Comparison of ENCODE assay signal across 13 cellular contexts in genomic region chr19:6275170-6275744, GRCh38. TPM values are rescaled to one million over a fixed set of nuclear protein-coding genes. Genes with fewer than 3 reads are reported as not detected.
DNase-seq lines count a peak whose midpoint lies in the region; ATAC-seq and TF ChIP-seq lines count a peak whose summit lies in the region.
"Had no signal": no experiment of that assay in that cellular context is flagged by ENCODE, and none has a peak within 500 bp of the region (broad histone marks: within the 10 kb centered on the region; RNA-seq: fewer than 3 reads in every experiment).

No MANE protein-coding gene starts in this region.

- peaks cover 0 to 5% (median 0%) of the 10 kb centered on the region in 3 donors for H3K36me3 ChIP-seq in tibial nerve
- H3K36me3 ChIP-seq: MG63 had no signal

- no peak for ATAC-seq in CD4-positive, alpha-beta T cell (ENCODE audit: poor library complexity)

- intact Hi-C loops in dendritic cell treated with granulocyte-macrophage colony-stimulating factor and Interleukin-4, amounts not matched to agents 40 ng/mL and 50 ng/mL, for 4 days (cut with micrococcal nuclease): loop anchor here (5.0 kb wide), 1 partner anchor 33 kb away; no protein-coding TSS in a partner anchor
- intact Hi-C loops in CD4-positive, alpha-beta T cell (cut with DNase I, micrococcal nuclease): no loop called here
- intact Hi-C loops in head of caudate nucleus (cut with DNase I): loop anchor here (5.0 kb wide), 1 partner anchor 33 kb away; no protein-coding TSS in a partner anchor

- no peak overlapping the region for H3K4me3 Mint-ChIP-seq in activated naive CD4-positive, alpha-beta T cell treated with anti-CD3 and anti-CD28 coated beads, Interleukin-2, amount 10 ng/mL, durations not matched to agents 7 days and 5 days
- no peak overlapping the region for H3K4me3 Mint-ChIP-seq in dendritic cell treated with granulocyte-macrophage colony-stimulating factor and Interleukin-4, amounts not matched to agents 40 ng/mL and 50 ng/mL, for 4 days
- H3K4me3 Mint-ChIP-seq in nephron progenitor cell: peak overlapping the region; percentile 54
- H3K4me3 Mint-ChIP-seq in CD4-positive, alpha-beta T cell: no peak overlapping the region

- H3K27me3 Mint-ChIP-seq in activated naive CD4-positive, alpha-beta T cell treated with anti-CD3 and anti-CD28 coated beads, Interleukin-2, amount 10 ng/mL, durations not matched to agents 7 days and 5 days: no peaks in the 10 kb centered on the region
- no peaks in the 10 kb centered on the region for H3K27me3 Mint-ChIP-seq in dendritic cell treated with granulocyte-macrophage colony-stimulating factor and Interleukin-4, amounts not matched to agents 40 ng/mL and 50 ng/mL, for 4 days
- H3K27me3 Mint-ChIP-seq in nephron progenitor cell (ENCODE audit: low read depth, poor library complexity): no peaks in the 10 kb centered on the region
- H3K27me3 Mint-ChIP-seq in CD4-positive, alpha-beta T cell: no peaks in the 10 kb centered on the region

- H3K4me3 ChIP-seq in tibial nerve: no peak overlapping the region
- H3K4me3 ChIP-seq: HAP-1, MG63, SK-N-MC had no signal

- peak overlapping the region; percentile 75 to 93 (median 85) for H3K27ac ChIP-seq in tibial nerve
- no peak overlapping the region for H3K27ac ChIP-seq in CD4-positive, alpha-beta T cell (ENCODE audit: low read depth, low read length)
- H3K27ac ChIP-seq: SK-N-MC had no signal

- H3K27ac Mint-ChIP-seq in activated naive CD4-positive, alpha-beta T cell treated with anti-CD3 and anti-CD28 coated beads, Interleukin-2, amount 10 ng/mL, durations not matched to agents 7 days and 5 days: peak overlapping the region; percentile 42
- H3K27ac Mint-ChIP-seq in dendritic cell treated with granulocyte-macrophage colony-stimulating factor and Interleukin-4, amounts not matched to agents 40 ng/mL and 50 ng/mL, for 4 days: peak overlapping the region; percentile 87
- H3K27ac Mint-ChIP-seq in nephron progenitor cell: peak overlapping the region; percentile 61
- H3K27ac Mint-ChIP-seq in CD4-positive, alpha-beta T cell: no peak overlapping the region

- H3K9me3 Mint-ChIP-seq in activated naive CD4-positive, alpha-beta T cell treated with anti-CD3 and anti-CD28 coated beads, Interleukin-2, amount 10 ng/mL, durations not matched to agents 7 days and 5 days: no peaks in the 10 kb centered on the region
- H3K9me3 Mint-ChIP-seq in dendritic cell treated with granulocyte-macrophage colony-stimulating factor and Interleukin-4, amounts not matched to agents 40 ng/mL and 50 ng/mL, for 4 days: no peaks in the 10 kb centered on the region
- no peaks in the 10 kb centered on the region for H3K9me3 Mint-ChIP-seq in nephron progenitor cell
- no peaks in the 10 kb centered on the region for H3K9me3 Mint-ChIP-seq in CD4-positive, alpha-beta T cell

- no peak for TF ChIP-seq CTCF in nephron progenitor cell (IDR thresholded peaks at IDR 0.05)
- TF ChIP-seq CTCF in tibial nerve (IDR thresholded peaks at IDR 0.05): no peak
- no peak for TF ChIP-seq CTCF in CD4-positive, alpha-beta T cell (IDR thresholded peaks at IDR 0.05)

- H3K4me1 ChIP-seq in tibial nerve: peaks cover 0 to 89% (median 77%) of the 10 kb centered on the region in 4 donors

- DNase-seq in activated naive CD4-positive, alpha-beta T cell treated with anti-CD3 and anti-CD28 coated beads, Interleukin-2, amount 10 ng/mL, durations not matched to agents 7 days and 5 days: no peak
- no peak for DNase-seq in activated naive CD4-positive, alpha-beta T cell (lab: John Stamatoyannopoulos, UW)
- DNase-seq in nephron progenitor cell (no peak), tibial nerve (ENCODE audit: low spot score in 2 of 2) (no peak), NCI-H446 treated with DMSO at 0.1 percent for 48 hours (lab: John Stamatoyannopoulos, UW) (no peak), head of caudate nucleus (no peak)
- DNase-seq in CD4-positive, alpha-beta T cell: no peak
- DNase-seq: activated CD8-positive, alpha-beta memory T cell treated with anti-CD3 and anti-CD28 coated beads for 24 hours; MG63; NCI-H510A had no signal

- 77 to 81% methylated on average over 18 of the region's 18 CpGs for WGBS in tibial nerve, 2 donors

- no peak for TF ChIP-seq EP300 in tibial nerve (IDR thresholded peaks at IDR 0.05)

- peaks cover 10% of the 10 kb centered on the region for H3K36me3 Mint-ChIP-seq in activated naive CD4-positive, alpha-beta T cell treated with anti-CD3 and anti-CD28 coated beads, Interleukin-2, amount 10 ng/mL, durations not matched to agents 7 days and 5 days
- H3K36me3 Mint-ChIP-seq in dendritic cell treated with granulocyte-macrophage colony-stimulating factor and Interleukin-4, amounts not matched to agents 40 ng/mL and 50 ng/mL, for 4 days (ENCODE audit: low read depth): peaks cover 51% of the 10 kb centered on the region
- H3K36me3 Mint-ChIP-seq in nephron progenitor cell (ENCODE audit: low read depth): peaks cover 8% of the 10 kb centered on the region
- H3K36me3 Mint-ChIP-seq in CD4-positive, alpha-beta T cell (ENCODE audit: low read depth): peaks cover 18% of the 10 kb centered on the region

- no peak for TF ChIP-seq POLR2A in tibial nerve (IDR thresholded peaks at IDR 0.05)

- peaks cover 35% of the 10 kb centered on the region for H3K4me1 Mint-ChIP-seq in activated naive CD4-positive, alpha-beta T cell treated with anti-CD3 and anti-CD28 coated beads, Interleukin-2, amount 10 ng/mL, durations not matched to agents 7 days and 5 days
- H3K4me1 Mint-ChIP-seq in dendritic cell treated with granulocyte-macrophage colony-stimulating factor and Interleukin-4, amounts not matched to agents 40 ng/mL and 50 ng/mL, for 4 days (ENCODE audit: low read depth): peaks cover 84% of the 10 kb centered on the region
- H3K4me1 Mint-ChIP-seq in nephron progenitor cell: peaks cover 89% of the 10 kb centered on the region
- H3K4me1 Mint-ChIP-seq in CD4-positive, alpha-beta T cell (ENCODE audit: low read depth): peaks cover 68% of the 10 kb centered on the region

- no peaks in the 10 kb centered on the region for H3K9me3 ChIP-seq in tibial nerve
- no peaks in the 10 kb centered on the region for H3K9me3 ChIP-seq in CD4-positive, alpha-beta T cell (ENCODE audit: control insufficient read depth, low read length)
- H3K9me3 ChIP-seq: HAP-1, MG63 had no signal

- POLR2A ChIA-PET in CD4-positive, alpha-beta T cell (lab: Charles Lee): no interaction called here

- H3K27me3 ChIP-seq in tibial nerve: no peaks in the 10 kb centered on the region
- H3K27me3 ChIP-seq in CD4-positive, alpha-beta T cell (ENCODE audit: control insufficient read depth, insufficient read depth, low read length): no peaks in the 10 kb centered on the region
- H3K27me3 ChIP-seq: MG63 had no signal

- CTCF ChIA-PET in activated naive CD4-positive, alpha-beta T cell treated with anti-CD3 and anti-CD28 coated beads, Interleukin-2, amount 10 ng/mL, durations not matched to agents 7 days and 5 days (lab: Charles Lee): no interaction called here
- CTCF ChIA-PET in CD4-positive, alpha-beta T cell (lab: Charles Lee): no interaction called here

RNA-seq across cellular contexts. Expression of gene MLLT1, which starts 4.5 kb away (rescaled TPM):
- total RNA-seq in tibial nerve: 10 to 100 TPM; 15.1 to 42.0 (median 19.9) TPM
- total RNA-seq in CD4-positive, alpha-beta T cell: 10 to 100 TPM; 18.3 to 22.1 TPM

RNA-seq across cellular contexts. Expression of gene ACER1, which starts 58.2 kb away (rescaled TPM):
- not detected for total RNA-seq in tibial nerve
- 1 to 10 TPM; 2.7 to 3.1 TPM for total RNA-seq in CD4-positive, alpha-beta T cell

Comparison
In these comparisons a context has a peak if more than half of its experiments do, and no peak if none do; other contexts are left out.
1. intact Hi-C loops: an anchor here in dendritic cell treated with granulocyte-macrophage colony-stimulating factor and Interleukin-4, amounts not matched to agents 40 ng/mL and 50 ng/mL, for 4 days (5.0 kb wide) and head of caudate nucleus (5.0 kb wide); none called in CD4-positive, alpha-beta T cell.